Comparison of ENCODE assay signal across 20 cellular contexts in genomic region chr9:86500031-86500430, GRCh38.
DNase-seq lines count a peak whose midpoint lies in the region; ATAC-seq and TF ChIP-seq lines count a peak whose summit lies in the region.
"Had no signal": no experiment of that assay in that cellular context is flagged by ENCODE, and none has a peak within 500 bp of the region (broad histone marks: within the 10 kb centered on the region; RNA-seq: fewer than 3 reads in every experiment).

No MANE protein-coding gene starts in this region.

- no peak for TF ChIP-seq EP300 in esophagus muscularis mucosa (IDR thresholded peaks at IDR 0.05)

- H3K27me3 ChIP-seq in GM23248 (replicated peaks; ENCODE audit: insufficient read depth) = no peaks in the 10 kb centered on the region
- H3K27me3 ChIP-seq in adipocyte (replicated peaks; ENCODE audit: control insufficient read depth, insufficient read depth, low read length) = no peaks in the 10 kb centered on the region
- H3K27me3 ChIP-seq in esophagus muscularis mucosa = no peaks in the 10 kb centered on the region
- H3K27me3 ChIP-seq: BLaER1 treated with 17β-estradiol and CSF1 and Interleukin-3, amounts not matched to agents 10 nM and 100 nM had no signal

- ATAC-seq in sciatic nerve = peak; percentile 48
- ATAC-seq in HG03175 (IDR thresholded peaks at IDR 0.05; ENCODE audit: unreplicated experiment) = no peak
- ATAC-seq in GM21515 (IDR thresholded peaks at IDR 0.05; ENCODE audit: unreplicated experiment) = no peak
- ATAC-seq: GM12878 had no signal

- H3F3A ChIP-seq in GM23248 (ENCODE audit: insufficient read depth) = peaks cover 30% of the 10 kb centered on the region

- H3K9ac ChIP-seq in GM23248 (no peak overlapping the region), adipocyte (ENCODE audit: low read length) (peak overlapping the region; percentile 79)

- intact Hi-C loops in sciatic nerve (cut with DNase I) = no loop called here
- intact Hi-C loops in esophagus muscularis mucosa (cut with DNase I) = no loop called here

- 95 to 100% methylated on average over 1 of the region's 1 CpG for WGBS in GM23248 (ENCODE audit: low coverage in 1 of 2, low lambda C conversion rate in 2 of 2, missing lambda C conversion rate in 2 of 2), 2 experiments
- 100% methylated on average over 1 of the region's 1 CpG for WGBS in esophagus muscularis mucosa

- TF ChIP-seq POLR2A in esophagus muscularis mucosa (IDR thresholded peaks at IDR 0.05; ENCODE audit: low read depth) = no peak

- H3K4me1 ChIP-seq in GM23248 (ENCODE audit: insufficient read depth) (peaks cover 34% of the 10 kb centered on the region), adipocyte (ENCODE audit: control insufficient read depth, insufficient read depth, low read length) (peaks cover 37% of the 10 kb centered on the region), esophagus muscularis mucosa (peaks cover 0 to 18% (median 5%) of the 10 kb centered on the region in 4 donors)
- H3K4me1 ChIP-seq: A549 had no signal

- H3K79me2 ChIP-seq in GM23248 (ENCODE audit: insufficient read depth) = no peaks in the 10 kb centered on the region

- H3K9me3 ChIP-seq in GM23248 (ENCODE audit: low read depth) = no peaks in the 10 kb centered on the region
- no peaks in the 10 kb centered on the region for H3K9me3 ChIP-seq in adipocyte (ENCODE audit: control insufficient read depth, low read length)
- no peaks in the 10 kb centered on the region for H3K9me3 ChIP-seq in esophagus muscularis mucosa
- H3K9me3 ChIP-seq: A549 had no signal

- H3K4me2 ChIP-seq in GM23248 (ENCODE audit: unreplicated experiment) = peak overlapping the region; percentile 75

- H3K9me2 ChIP-seq in GM23248 (ENCODE audit: insufficient read depth) = no peaks in the 10 kb centered on the region

- H3K4me3 ChIP-seq in GM23248 (no peak overlapping the region), adipocyte (ENCODE audit: low read length) (peak overlapping the region; percentile 13), fibroblast of the aortic adventitia (ENCODE audit: low read depth, low read length) (no peak overlapping the region), esophagus muscularis mucosa (no peak overlapping the region)
- H3K4me3 ChIP-seq: A549; BLaER1 treated with 17β-estradiol and CSF1 and Interleukin-3, amounts not matched to agents 10 nM and 100 nM; GM12878; SK-N-MC had no signal

- no peaks in the 10 kb centered on the region for H4K20me1 ChIP-seq in GM23248 (ENCODE audit: insufficient read depth)
- H4K20me1 ChIP-seq: BLaER1 treated with 17β-estradiol and CSF1 and Interleukin-3, amounts not matched to agents 10 nM and 100 nM had no signal

- TF ChIP-seq CTCF in fibroblast of the aortic adventitia (IDR thresholded peaks at IDR 0.05; ENCODE audit: insufficient read depth, low read length) = no peak
- TF ChIP-seq CTCF in esophagus muscularis mucosa (IDR thresholded peaks at IDR 0.05) = no peak

- DNase-seq in GM23248 (no peak), adipocyte (ENCODE audit: low read depth) (peak; percentile 25), fibroblast of the aortic adventitia (ENCODE audit: low read depth) (peak; percentile 32), sciatic nerve (ENCODE audit: low spot score) (no peak), esophagus muscularis mucosa (ENCODE audit: extremely low spot score) (no peak)
- DNase-seq: CD8-positive, alpha-beta memory T cell; DMS53; KBM-7; NCI-H1417; NCI-H187; NCI-H2227 treated with DMSO at 0.1 percent for 48 hours; NCI-H510A treated with DMSO at 0.1 percent for 48 hours; NCI-H774; SHP77 had no signal

- no peaks in the 10 kb centered on the region for H3K36me3 ChIP-seq in GM23248 (ENCODE audit: low read depth)
- no peaks in the 10 kb centered on the region for H3K36me3 ChIP-seq in adipocyte (ENCODE audit: control insufficient read depth, insufficient read depth, low read length, severe bottlenecking)
- no peaks in the 10 kb centered on the region for H3K36me3 ChIP-seq in esophagus muscularis mucosa
- H3K36me3 ChIP-seq: BLaER1 treated with 17β-estradiol and CSF1 and Interleukin-3, amounts not matched to agents 10 nM and 100 nM had no signal

- no peak overlapping the region for H2AFZ ChIP-seq in GM23248

- H3K27ac ChIP-seq in GM23248 (peak overlapping the region; percentile 87), esophagus muscularis mucosa (replicated peaks in 1 of 4) (no peak overlapping the region)
- H3K27ac ChIP-seq: A549, SK-N-MC had no signal

- in situ Hi-C loops in GM23248 (cut with MboI) = no loop called here

Comparison
In these comparisons a context has a peak if more than half of its experiments do, and no peak if none do; other contexts are left out.
1. DNase-seq: peak in adipocyte (single experiment) and fibroblast of the aortic adventitia (single experiment); none in GM23248 (single experiment), sciatic nerve (single experiment) and esophagus muscularis mucosa (single experiment).